In the genomic region with DNA sequence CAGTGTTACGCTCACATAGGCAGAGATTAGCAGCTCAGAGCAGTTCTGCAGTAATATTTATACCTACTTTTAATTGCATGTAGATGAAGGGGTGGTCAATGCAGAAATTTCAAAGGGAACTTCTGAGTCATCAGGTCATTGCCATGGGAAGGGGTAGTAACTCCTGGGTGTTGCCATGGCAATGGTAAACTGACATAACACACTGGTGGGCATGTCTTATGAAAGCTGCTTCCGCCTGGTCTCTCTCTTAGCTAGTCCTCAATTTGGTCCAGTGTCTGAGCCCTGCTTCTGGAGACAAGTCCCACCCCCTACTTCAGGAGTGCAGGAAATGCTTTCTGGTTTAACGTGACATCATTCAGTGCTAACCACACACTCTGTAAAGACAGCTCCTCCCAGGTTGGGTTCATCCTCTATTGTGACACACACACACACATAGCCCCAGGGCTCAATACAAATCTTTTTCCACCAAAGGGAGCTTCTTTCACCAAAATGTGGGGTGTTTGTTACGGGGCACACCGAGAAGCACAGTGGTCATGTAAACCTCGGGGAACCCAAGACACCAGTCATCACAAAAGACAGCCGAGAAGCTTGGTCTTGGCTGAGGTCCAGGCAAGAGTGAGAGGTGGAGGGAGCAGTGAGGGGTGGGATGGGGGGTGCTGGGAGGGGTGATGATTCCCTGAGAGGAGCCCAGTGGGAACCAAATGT, we compare ENCODE assay signal across 8 cellular contexts.
DNase-seq lines count a peak whose midpoint lies in the region; ATAC-seq and TF ChIP-seq lines count a peak whose summit lies in the region.

No MANE protein-coding gene starts in this region.

- peak; percentile 5 for DNase-seq in COLO829 (ENCODE audit: low spot score)
- DNase-seq in HPDE6-E6E7 (ENCODE audit: extremely low spot score): peak; percentile 73
- peak; percentile 32 for DNase-seq in T-helper 9 cell
- no peak for DNase-seq in coronary artery (ENCODE audit: low spot score)
- peak; percentile 7 for DNase-seq in prostate gland (ENCODE audit: low spot score)
- no peak for DNase-seq in inferior parietal cortex (ENCODE audit: extremely low spot score)
- no peak for DNase-seq in NCI-H446 (lab: John Stamatoyannopoulos, UW)

- TF ChIP-seq POLR2A in prostate gland (IDR thresholded peaks at IDR 0.05): no peak

- intact Hi-C loops in prostate gland (cut with DNase I): loop anchor here (5.0 kb wide), 2 partner anchors 64 to 446 kb away; no protein-coding TSS in a partner anchor

- TF ChIP-seq CTCF in coronary artery (IDR thresholded peaks at IDR 0.05): no peak
- TF ChIP-seq CTCF in prostate gland (IDR thresholded peaks at IDR 0.05): no peak

- H3K36me3 ChIP-seq in prostate gland: no peaks in the 10 kb centered on the region

- ATAC-seq in GM19468 (IDR thresholded peaks at IDR 0.05; ENCODE audit: extremely low read depth, unreplicated experiment): peak; percentile 89

- H3K4me1 ChIP-seq in prostate gland (replicated peaks): peaks cover 13% of the 10 kb centered on the region

- peak overlapping the region; percentile 18 for H3K4me3 ChIP-seq in coronary artery
- no peak overlapping the region for H3K4me3 ChIP-seq in prostate gland

- H3K27me3 ChIP-seq in prostate gland (replicated peaks; ENCODE audit: insufficient read depth): no peaks in the 10 kb centered on the region

- peak overlapping the region in 1 of 2 donors; percentile 36 for H3K27ac ChIP-seq in coronary artery
- H3K27ac ChIP-seq in prostate gland: peak overlapping the region; percentile 50 to 58

- H3K9me3 ChIP-seq in prostate gland: no peaks in the 10 kb centered on the region

- 47% methylated on average over 7 of the region's 7 CpGs for WGBS in prostate gland

Comparison
In these comparisons a context has a peak if more than half of its experiments do, and no peak if none do; other contexts are left out.
1. DNase-seq: peak in COLO829 (single experiment), HPDE6-E6E7 (single experiment), T-helper 9 cell (single experiment) and prostate gland (single experiment); none in coronary artery (single experiment), inferior parietal cortex (single experiment) and NCI-H446 (0 of 2).